ENCODE assay signal across 8 cellular contexts in genomic region chr12:43835264-43835655, GRCh38. TPM values are rescaled to one million over a fixed set of nuclear protein-coding genes. Genes with fewer than 3 reads are reported as not detected.
DNase-seq lines count a peak whose midpoint lies in the region; ATAC-seq, FAIRE-seq and TF ChIP-seq lines count a peak whose summit lies in the region.

No MANE protein-coding gene starts in this region.

- H3K27ac ChIP-seq in DND-41 (ENCODE audit: low read length) (no peak overlapping the region), OCI-LY1 (ENCODE audit: low read depth, low read length, poor library complexity, severe bottlenecking) (no peak overlapping the region), H1 (ENCODE audit: low read depth, low read length) (no peak overlapping the region)

- H2AK5ac ChIP-seq in H1 (ENCODE audit: low read depth, low read length), result no peak overlapping the region

- no peaks in the 10 kb centered on the region for H3K79me2 ChIP-seq in DND-41 (ENCODE audit: insufficient read depth, low read length)
- no peaks in the 10 kb centered on the region for H3K79me2 ChIP-seq in OCI-LY1 (ENCODE audit: insufficient read depth, low read length)
- no peaks in the 10 kb centered on the region for H3K79me2 ChIP-seq in H1 (ENCODE audit: control insufficient read depth in 1 of 2, insufficient read depth in 2 of 2, low read length in 2 of 2)

- H4K20me1 ChIP-seq in DND-41 (ENCODE audit: insufficient read depth, low read length), result no peaks in the 10 kb centered on the region
- H4K20me1 ChIP-seq in OCI-LY1 (ENCODE audit: insufficient read depth, low read length), result no peaks in the 10 kb centered on the region
- H4K20me1 ChIP-seq in H1 (replicated peaks in 1 of 2; ENCODE audit: control insufficient read depth in 1 of 2, insufficient read depth in 2 of 2, low read length in 2 of 2), result no peaks in the 10 kb centered on the region

- peak overlapping the region; percentile 76 to 98 (median 88) for H3K4me3 Mint-ChIP-seq in naive thymus-derived CD8-positive, alpha-beta T cell

- H3K9me3 ChIP-seq in DND-41 (ENCODE audit: insufficient read depth, low read length, severe bottlenecking) (no peaks in the 10 kb centered on the region), OCI-LY1 (ENCODE audit: low read length) (no peaks in the 10 kb centered on the region), H1 (ENCODE audit: insufficient read depth in 2 of 2, low read depth in 1 of 2, low read length in 1 of 2) (no peaks in the 10 kb centered on the region)

- H2BK15ac ChIP-seq in H1 (ENCODE audit: low read length), result no peak overlapping the region

- H3K23me2 ChIP-seq in H1 (ENCODE audit: low read depth, low read length), result peaks cover 2% of the 10 kb centered on the region; the same call in 1 of the 2 replicates

- no peaks in the 10 kb centered on the region for H3F3A ChIP-seq in OCI-LY1 (ENCODE audit: insufficient read depth, low read length)

- H2BK120ac ChIP-seq in H1 (replicated peaks; ENCODE audit: low read depth, low read length), result no peak overlapping the region

- H3K36me3 Mint-ChIP-seq in naive thymus-derived CD8-positive, alpha-beta T cell, result no peaks in the 10 kb centered on the region

- no peaks in the 10 kb centered on the region for H3K79me1 ChIP-seq in H1 (ENCODE audit: low read depth, low read length)

- no peak overlapping the region for H4K8ac ChIP-seq in H1 (ENCODE audit: extremely low read depth, insufficient read depth, low read length)

- H3K27ac Mint-ChIP-seq in naive thymus-derived CD8-positive, alpha-beta T cell, result peak overlapping the region in 9 of 10 donors; percentile 83 to 95 (median 90)

- H3K56ac ChIP-seq in H1 (replicated peaks; ENCODE audit: insufficient read length, low read depth, low read length), result no peak overlapping the region

- no peak overlapping the region for H3K18ac ChIP-seq in H1 (ENCODE audit: extremely low read depth, low read length)

- H3K9me3 Mint-ChIP-seq in naive thymus-derived CD8-positive, alpha-beta T cell, result no peaks in the 10 kb centered on the region

- H3K23ac ChIP-seq in H1 (ENCODE audit: insufficient read length), result no peak overlapping the region

- H3K9me2 ChIP-seq in OCI-LY1 (ENCODE audit: low read depth, low read length), result no peaks in the 10 kb centered on the region

- no peak overlapping the region for H4K5ac ChIP-seq in H1 (ENCODE audit: insufficient read length, low read depth, low read length)

- peaks cover 20 to 59% (median 56%) of the 10 kb centered on the region in 4 donors for H3K4me1 Mint-ChIP-seq in naive thymus-derived CD8-positive, alpha-beta T cell

- H3K14ac ChIP-seq in H1 (ENCODE audit: insufficient read length), result no peak overlapping the region

- H3K4me3 ChIP-seq in DND-41 (ENCODE audit: low read depth in 1 of 2, low read length in 2 of 2) (peak overlapping the region in 1 of 2 experiments; percentile 55; a peak in 3 of 4 replicates), OCI-LY1 (ENCODE audit: low read depth, low read length, poor library complexity, severe bottlenecking) (peak overlapping the region; percentile 80), H1 (ENCODE audit: extremely low read depth in 1 of 4, insufficient read depth in 2 of 4, low read depth in 3 of 4, low read length in 4 of 4) (peak overlapping the region; percentile 61 to 76 (median 69); a peak in 7 of 8 replicates)

- H3K27me3 ChIP-seq in DND-41 (ENCODE audit: insufficient read depth, low read length, poor library complexity) (peaks cover 39% of the 10 kb centered on the region), OCI-LY1 (ENCODE audit: insufficient read depth, low read length) (no peaks in the 10 kb centered on the region), H1 (replicated peaks in 1 of 4; ENCODE audit: control insufficient read depth in 3 of 4, extremely low read depth in 1 of 4, insufficient read depth in 3 of 4, low read length in 3 of 4) (peaks cover 0 to 25% (median 9%) of the 10 kb centered on the region in 4 experiments; a peak in 5 of 7 replicates)

- peak; percentile 22; the same call in 1 of the 3 replicates for ATAC-seq in DND-41 (ENCODE audit: insufficient read depth, low read depth)
- ATAC-seq in naive thymus-derived CD8-positive, alpha-beta T cell, result peak; percentile 2 to 6

- DNase-seq in DND-41 (no peak), H4 (ENCODE audit: low spot score) (peak; percentile 7), H1 (ENCODE audit: low read depth in 1 of 2, low spot score in 2 of 2) (no peak), pons (ENCODE audit: low spot score) (no peak), NCI-H2171 (lab: John Stamatoyannopoulos, UW) (no peak)
- DNase-seq in naive thymus-derived CD8-positive, alpha-beta T cell, result no peak
- no peak for DNase-seq in stimulated activated CD4-positive, alpha-beta T cell treated with anti-CD3 and anti-CD28 coated beads, Interleukin-12 subunit alpha, Interleukin-12 subunit beta, amount 100 ng/mL, for 4 hours

- H2BK20ac ChIP-seq in H1 (ENCODE audit: low read length), result no peak overlapping the region

- H3K4me2 ChIP-seq in DND-41 (ENCODE audit: insufficient read depth, low read length) (peak overlapping the region; percentile 71), OCI-LY1 (ENCODE audit: low read length) (peak overlapping the region; percentile 99), H1 (ENCODE audit: insufficient read depth in 1 of 2, low read depth in 2 of 2, low read length in 2 of 2) (peak overlapping the region; percentile 71 to 74)

- no peak overlapping the region for H4K91ac ChIP-seq in H1 (replicated peaks; ENCODE audit: insufficient read length, low read length)

- H2AFZ ChIP-seq in DND-41 (ENCODE audit: low read depth, low read length), result peak overlapping the region; percentile 44; the same call in 1 of the 2 replicates
- no peak overlapping the region for H2AFZ ChIP-seq in OCI-LY1 (ENCODE audit: low read length)
- H2AFZ ChIP-seq in H1 (ENCODE audit: low read length), result peak overlapping the region; percentile 72

- TF ChIP-seq POLR2A in H1 (IDR thresholded peaks at IDR 0.05; ENCODE audit: control extremely low read depth in 1 of 2, low read depth in 2 of 2, low read length in 2 of 2), result no peak

- no peak overlapping the region for H3K4ac ChIP-seq in H1 (replicated peaks; ENCODE audit: insufficient read length, low read depth, low read length)

- H3K27me3 Mint-ChIP-seq in naive thymus-derived CD8-positive, alpha-beta T cell, result no peaks in the 10 kb centered on the region

- peak overlapping the region; percentile 48; the same call in 1 of the 2 replicates for H3K9ac ChIP-seq in DND-41 (ENCODE audit: low read depth, low read length)
- peak overlapping the region; percentile 61 for H3K9ac ChIP-seq in OCI-LY1 (ENCODE audit: low read length)
- peak overlapping the region in 2 of 4 experiments; percentile 8 to 41; a peak in 1 of 7 replicates for H3K9ac ChIP-seq in H1 (replicated peaks in 1 of 4; ENCODE audit: extremely low read depth in 1 of 4, low read depth in 3 of 4, low read length in 3 of 4)

- FAIRE-seq in H1 (lab: Jason Lieb, UNC), result no peak

- no peak overlapping the region for H2BK12ac ChIP-seq in H1 (ENCODE audit: low read depth, low read length)

- POLR2A ChIA-PET in H1 (lab: Charles Lee; ENCODE audit: partially characterized antibody), result interaction anchor here (0.7 to 2.4 kb wide), 2 partner anchors 29 to 214 kb away, joined by 3 to 15 read pairs; partner anchors contain the start of gene TWF1
- POLR2A ChIA-PET in naive thymus-derived CD8-positive, alpha-beta T cell (lab: Charles Lee), result interaction anchor here (1.0 to 5.0 kb wide), 5 partner anchors 18 to 76 kb away, joined by 3 to 82 read pairs (median 4); partner anchors contain the start of genes IRAK4, PUS7L and TWF1

- H3K4me1 ChIP-seq in DND-41 (ENCODE audit: insufficient read depth, low read length) (peaks cover 13% of the 10 kb centered on the region), OCI-LY1 (ENCODE audit: insufficient read depth, low read length, severe bottlenecking) (peaks cover 14% of the 10 kb centered on the region), H1 (replicated peaks in 1 of 4; ENCODE audit: control insufficient read depth in 3 of 4, insufficient read depth in 4 of 4, low read length in 3 of 4) (peaks cover 0 to 5% (median 2%) of the 10 kb centered on the region in 4 experiments; a peak in 2 of 7 replicates)

- no peak for TF ChIP-seq CTCF in DND-41 (IDR thresholded peaks at IDR 0.05; ENCODE audit: borderline replicate concordance, extremely low read depth, low read length, poor library complexity, severe bottlenecking)
- TF ChIP-seq CTCF in OCI-LY1 (IDR thresholded peaks at IDR 0.05; ENCODE audit: low read length), result no peak
- no peak for TF ChIP-seq CTCF in H1 (IDR thresholded peaks at IDR 0.05; ENCODE audit: control extremely low read depth in 1 of 3, insufficient read depth in 1 of 3, low read depth in 1 of 3, low read length in 3 of 3)

- no peaks in the 10 kb centered on the region for H3K36me3 ChIP-seq in DND-41 (ENCODE audit: insufficient read depth, low read length)
- no peaks in the 10 kb centered on the region for H3K36me3 ChIP-seq in OCI-LY1 (ENCODE audit: insufficient read depth, low read length)
- no peaks in the 10 kb centered on the region for H3K36me3 ChIP-seq in H1 (ENCODE audit: control insufficient read depth in 2 of 4, insufficient read depth in 4 of 4, low read length in 3 of 4)

- no peak for TF ChIP-seq RAD21 in H1 (IDR thresholded peaks at IDR 0.05 in 1 of 2, conservative IDR thresholded peaks at IDR 0.05 in 1 of 2; ENCODE audit: low read depth in 2 of 2, low read length in 2 of 2)

- WGBS in H1 (ENCODE audit: extremely low coverage in 1 of 2, insufficient coverage in 1 of 2, insufficient read length in 1 of 2, insufficient replicate concordance in 2 of 2, low coverage in 1 of 2, low lambda C conversion rate in 2 of 2, missing lambda C conversion rate in 1 of 2), 2 experiments, result 59% methylated on average over 6 of the region's 6 CpGs; no CpG with 5 or more reads in 1 of the 2 experiments

- TF ChIP-seq EP300 in H1 (IDR thresholded peaks at IDR 0.05; ENCODE audit: borderline replicate concordance in 1 of 2, low read depth in 2 of 2, low read length in 2 of 2), result no peak

- H2BK5ac ChIP-seq in H1 (ENCODE audit: low read depth, low read length), result no peak overlapping the region

- CTCF ChIA-PET in H1 (lab: Charles Lee; ENCODE audit: partially characterized antibody), result interaction anchor here (2.0 to 2.1 kb wide), 2 partner anchors 48 to 59 kb away, joined by 5 read pairs; no protein-coding TSS in a partner anchor

RNA-seq across cellular contexts. Expression of gene TMEM117, which starts 0.6 kb away (rescaled TPM):
- total RNA-seq in H4 (2014; rRNA removed; shearing (Covaris generic)), result 7.2 and 8.5 TPM in 2 replicates
- 1.4 TPM in 2 replicates for total RNA-seq in H1 (2021; fragmentation: NEBNext Ultra II Directional; extraction: Animal tissue kit (Norgen Biotek cat#: 25700))
- 0.31 and 0.80 TPM in 2 replicates for polyA plus RNA-seq in H1 (2011; rRNA removed)
- polyA plus RNA-seq in H1 (2011; cell fraction: cytosol; rRNA removed), result 0.62 TPM
- polyA plus RNA-seq in H1 (2011; cell fraction: nucleus; rRNA removed), result 0.24 TPM
- 0.61 to 0.91 TPM (median 0.77 TPM) in 4 replicates for polyA plus RNA-seq in H1 (2012, experiment 1 of 2)
- 0.08 TPM for polyA plus RNA-seq in H1 (2012, experiment 2 of 2)
- 1.1 TPM for polyA plus RNA-seq in H1 (2013, experiment 1 of 2)
- 1.3 TPM for polyA plus RNA-seq in H1 (2013, experiment 2 of 2)
- polyA minus RNA-seq in H1 (2011; rRNA and poly(A)+ RNA removed), result 0.39 and 0.57 TPM in 2 replicates
- not detected for polyA minus RNA-seq in H1 (2011; cell fraction: cytosol; rRNA and poly(A)+ RNA removed)
- polyA minus RNA-seq in H1 (2011; cell fraction: nucleus; rRNA and poly(A)+ RNA removed), result 2.7 TPM
- 1 to 10 TPM; 3.9 to 5.0 TPM for total RNA-seq in naive thymus-derived CD8-positive, alpha-beta T cell
- 1 to 10 TPM; 2.1 to 2.2 (median 2.1) TPM for polyA plus RNA-seq in naive thymus-derived CD8-positive, alpha-beta T cell

RNA-seq across cellular contexts. Expression of gene TWF1, which starts 29.1 kb away (rescaled TPM):
- 118 and 143 TPM in 2 replicates for total RNA-seq in H4 (2014; rRNA removed; shearing (Covaris generic))
- total RNA-seq in H1 (2021; fragmentation: NEBNext Ultra II Directional; extraction: Animal tissue kit (Norgen Biotek cat#: 25700)), result 24.6 and 27.9 TPM in 2 replicates
- polyA plus RNA-seq in H1 (2011; rRNA removed), result 5.3 and 7.6 TPM in 2 replicates
- polyA plus RNA-seq in H1 (2011; cell fraction: cytosol; rRNA removed), result 9.9 TPM
- 4.5 TPM for polyA plus RNA-seq in H1 (2011; cell fraction: nucleus; rRNA removed)
- 7.4 to 16.2 TPM (median 8.9 TPM) in 4 replicates for polyA plus RNA-seq in H1 (2012, experiment 1 of 2)
- polyA plus RNA-seq in H1 (2012, experiment 2 of 2), result 1.5 TPM
- 18.2 TPM for polyA plus RNA-seq in H1 (2013, experiment 1 of 2)
- polyA plus RNA-seq in H1 (2013, experiment 2 of 2), result 19.0 TPM
- 7.4 and 17.5 TPM in 2 replicates for polyA minus RNA-seq in H1 (2011; rRNA and poly(A)+ RNA removed)
- 14.7 TPM for polyA minus RNA-seq in H1 (2011; cell fraction: cytosol; rRNA and poly(A)+ RNA removed)
- polyA minus RNA-seq in H1 (2011; cell fraction: nucleus; rRNA and poly(A)+ RNA removed), result 26.1 TPM
- total RNA-seq in naive thymus-derived CD8-positive, alpha-beta T cell, result 10 to 100 TPM; 35.5 to 44.1 TPM
- polyA plus RNA-seq in naive thymus-derived CD8-positive, alpha-beta T cell, result 10 to 100 TPM; 12.7 to 21.2 (median 14.2) TPM
